Comparison of ENCODE assay signal across 26 cellular contexts in the genomic region with DNA sequence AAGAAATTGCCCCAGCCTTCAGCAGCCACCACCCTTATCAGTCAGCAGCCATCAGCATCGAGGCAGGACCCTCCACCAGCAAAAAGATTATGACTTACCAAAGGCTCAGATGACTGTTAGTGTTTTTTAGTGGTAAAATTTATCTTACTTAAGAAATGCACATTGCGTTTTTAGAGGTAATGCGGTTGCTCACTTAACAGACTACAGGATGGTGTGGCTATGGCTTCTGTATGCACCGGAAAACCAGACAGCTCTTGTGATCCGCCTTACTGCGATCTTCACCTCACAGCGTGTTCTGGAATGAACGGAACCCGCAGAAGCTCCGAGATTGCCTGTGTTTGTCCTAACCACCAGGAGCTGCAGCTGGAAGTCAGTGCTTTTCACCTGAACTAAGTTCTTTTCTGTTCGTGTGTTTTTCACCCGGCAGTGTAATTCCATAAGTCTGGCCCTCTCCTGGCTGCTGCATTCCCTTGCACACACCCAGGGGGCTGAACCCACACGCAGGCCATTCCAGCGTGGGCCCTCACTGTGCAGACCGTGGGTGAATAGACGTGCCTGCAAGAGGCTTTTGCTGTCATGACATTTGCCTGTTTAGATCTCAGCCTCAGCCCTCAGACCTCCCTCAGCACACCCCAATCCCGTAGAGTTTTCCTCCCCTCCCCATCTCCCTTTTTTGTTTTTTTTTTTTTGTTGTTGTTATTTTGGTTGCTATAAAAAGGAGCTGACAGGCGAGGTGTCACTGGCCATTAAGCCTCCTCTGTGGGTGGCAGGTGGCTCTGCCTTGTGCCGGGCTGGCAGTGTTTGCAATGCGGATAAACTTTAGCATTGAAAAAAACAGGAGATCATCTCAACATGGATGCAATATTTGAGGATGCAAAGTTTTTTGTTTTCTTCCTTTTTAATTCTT. TPM values are rescaled to one million over a fixed set of nuclear protein-coding genes. Genes with fewer than 3 reads are reported as not detected.
A peak's percentile ranks its signal among the peaks of the same experiment; 100 is the strongest.
DNase-seq lines count a peak whose midpoint lies in the region; ATAC-seq and TF ChIP-seq lines count a peak whose summit lies in the region.
"Had no signal": no experiment of that assay in that cellular context is flagged by ENCODE, and none has a peak within 500 bp of the region (broad histone marks: within the 10 kb centered on the region; RNA-seq: fewer than 3 reads in every experiment).

No MANE protein-coding gene starts in this region.

- H3K9me3 ChIP-seq in BLaER1 treated with 17β-estradiol and CSF1 and Interleukin-3, amounts not matched to agents 10 nM and 100 nM (replicated peaks in 1 of 11): no peaks in the 10 kb centered on the region
- H3K9me3 ChIP-seq in H9 (ENCODE audit: control insufficient read depth, low read depth, low read length): no peaks in the 10 kb centered on the region
- H3K9me3 ChIP-seq: breast epithelium, thoracic aorta had no signal

- H3K27me3 Mint-ChIP-seq in H9 (ENCODE audit: low read depth) (no peaks in the 10 kb centered on the region), MCF 10A (ENCODE audit: insufficient read depth, unreplicated experiment) (no peaks in the 10 kb centered on the region)
- H3K27me3 Mint-ChIP-seq: activated CD4-positive, alpha-beta T cell treated with anti-CD3 and anti-CD28 coated beads, Interleukin-2, amount 10 ng/mL, durations not matched to agents 24 days and 14 days; dendritic cell treated with granulocyte-macrophage colony-stimulating factor and Interleukin-4, amounts not matched to agents 40 ng/mL and 50 ng/mL, for 4 days; naive thymus-derived CD8-positive, alpha-beta T cell had no signal

- no CpG with 5 or more reads among the region's 20 CpGs for WGBS in H9 (ENCODE audit: extremely low coverage, insufficient read length, low lambda C conversion rate)

- H3K18ac ChIP-seq in H9 (ENCODE audit: insufficient read length, low read depth, low read length): no peak overlapping the region

- H3K9ac ChIP-seq in BLaER1 treated with 17β-estradiol and CSF1 and Interleukin-3, amounts not matched to agents 10 nM and 100 nM: no peak overlapping the region; a peak in 1 of 22 replicates
- no peak overlapping the region for H3K9ac ChIP-seq in H9 (ENCODE audit: extremely low read depth, insufficient read length, low read length)

- no peak overlapping the region for H2BK120ac ChIP-seq in H9 (ENCODE audit: low read depth, low read length, poor library complexity, severe bottlenecking)

- no peak overlapping the region for H3K14ac ChIP-seq in H9 (ENCODE audit: insufficient read depth, low read length)

- peaks cover 87 to 97% (median 94%) of the 10 kb centered on the region in 11 experiments for H3K36me3 ChIP-seq in BLaER1 treated with 17β-estradiol and CSF1 and Interleukin-3, amounts not matched to agents 10 nM and 100 nM

- H2BK12ac ChIP-seq in H9 (ENCODE audit: insufficient read length, low read depth, low read length): no peak overlapping the region

- H2BK5ac ChIP-seq in H9 (ENCODE audit: insufficient read length, low read length): no peak overlapping the region

- H3K27ac Mint-ChIP-seq in H9: peak overlapping the region in 2 of 3 experiments; percentile 8 to 54; a peak in 3 of 7 replicates
- no peak overlapping the region for H3K27ac Mint-ChIP-seq in MCF 10A (ENCODE audit: low read depth, unreplicated experiment)
- H3K27ac Mint-ChIP-seq: activated CD4-positive, alpha-beta T cell treated with anti-CD3 and anti-CD28 coated beads, Interleukin-2, amount 10 ng/mL, durations not matched to agents 24 days and 14 days; dendritic cell treated with granulocyte-macrophage colony-stimulating factor and Interleukin-4, amounts not matched to agents 40 ng/mL and 50 ng/mL, for 4 days had no signal

- DNase-seq in H9 (no peak), amniotic epithelial cell (ENCODE audit: low read depth) (peak; percentile 59), mesenteric fat pad (ENCODE audit: low spot score) (peak; percentile 49), globus pallidus (ENCODE audit: low spot score) (no peak), MCF 10A (ENCODE audit: unreplicated experiment) (no peak)
- DNase-seq: activated CD4-positive, alpha-beta T cell treated with anti-CD3 and anti-CD28 coated beads, Interleukin-2, amount 10 ng/mL, durations not matched to agents 24 days and 14 days; activated gamma-delta T cell treated with Interleukin-2 at 50 U/mL for 16 hours; activated T-cell treated with anti-CD3 and anti-CD28 coated beads for 4 hours; COR-L47; DND-41; foreskin fibroblast; H7; hypothalamus; Kasumi-1; kidney; mesenchymal stem cell; naive thymus-derived CD8-positive, alpha-beta T cell; NCI-H1105 treated with DMSO at 0.1 percent for 48 hours; NCI-H524; SHP77 treated with DMSO at 0.1 percent for 48 hours had no signal

- POLR2A ChIA-PET in MCF 10A (lab: Yijun Ruan, JAX): no interaction called here

- H3K4ac ChIP-seq in H9 (ENCODE audit: low read depth, low read length): no peak overlapping the region

- H3K56ac ChIP-seq in H9 (ENCODE audit: insufficient read length, low read depth, low read length): no peak overlapping the region

- no peak overlapping the region for H3K27ac ChIP-seq in BLaER1 treated with 17β-estradiol and CSF1 and Interleukin-3, amounts not matched to agents 10 nM and 100 nM
- no peak overlapping the region for H3K27ac ChIP-seq in H9 (ENCODE audit: insufficient read length, low read depth, low read length)
- H3K27ac ChIP-seq: breast epithelium, thoracic aorta had no signal

- no peaks in the 10 kb centered on the region for H3K27me3 ChIP-seq in BLaER1 treated with 17β-estradiol and CSF1 and Interleukin-3, amounts not matched to agents 10 nM and 100 nM
- no peaks in the 10 kb centered on the region for H3K27me3 ChIP-seq in H9 (ENCODE audit: insufficient read depth, low read length)
- H3K27me3 ChIP-seq: breast epithelium had no signal

- no peak overlapping the region for H2AK5ac ChIP-seq in H9 (ENCODE audit: insufficient read length, low read length)

- H4K91ac ChIP-seq in H9 (ENCODE audit: insufficient read length, low read depth, low read length): no peak overlapping the region

- peaks cover 0 to 5% of the 10 kb centered on the region in 2 experiments; a peak in 2 of 5 replicates for H3K9me3 Mint-ChIP-seq in H9
- no peaks in the 10 kb centered on the region for H3K9me3 Mint-ChIP-seq in MCF 10A (ENCODE audit: unreplicated experiment)
- H3K9me3 Mint-ChIP-seq: activated CD4-positive, alpha-beta T cell treated with anti-CD3 and anti-CD28 coated beads, Interleukin-2, amount 10 ng/mL, durations not matched to agents 24 days and 14 days; dendritic cell treated with granulocyte-macrophage colony-stimulating factor and Interleukin-4, amounts not matched to agents 40 ng/mL and 50 ng/mL, for 4 days had no signal

- no peak for ATAC-seq in HG03108 (IDR thresholded peaks at IDR 0.05; ENCODE audit: unreplicated experiment)
- no peak for ATAC-seq in GM19351 (IDR thresholded peaks at IDR 0.05; ENCODE audit: unreplicated experiment)
- ATAC-seq: naive thymus-derived CD8-positive, alpha-beta T cell had no signal

- no peak overlapping the region for H2AFZ ChIP-seq in H9 (ENCODE audit: low read length)

- intact Hi-C loops in MCF 10A (cut with micrococcal nuclease): no loop called here

- no peak overlapping the region for H2BK15ac ChIP-seq in H9 (ENCODE audit: low read depth, low read length)

- H4K20me1 ChIP-seq in BLaER1 treated with 17β-estradiol and CSF1 and Interleukin-3, amounts not matched to agents 10 nM and 100 nM: peaks cover 94 to 100% (median 97%) of the 10 kb centered on the region in 11 experiments
- H4K20me1 ChIP-seq in H9 (ENCODE audit: control insufficient read depth, insufficient read depth, insufficient read length): no peaks in the 10 kb centered on the region

- H2BK20ac ChIP-seq in H9 (ENCODE audit: low read depth, low read length, poor library complexity, severe bottlenecking): no peak overlapping the region

- CTCF ChIA-PET in MCF 10A (lab: Yijun Ruan, JAX): interaction anchor here (0.6 kb wide), 1 partner anchor 17 kb away, joined by 3 read pairs; no protein-coding TSS in a partner anchor

- TF ChIP-seq CTCF in H9 (conservative IDR thresholded peaks at IDR 0.05): no peak
- TF ChIP-seq CTCF in MCF 10A (IDR thresholded peaks at IDR 0.05; ENCODE audit: unreplicated experiment): no peak

- no peaks in the 10 kb centered on the region for H3K79me2 ChIP-seq in H9 (ENCODE audit: insufficient read depth, low read length)

- no peaks in the 10 kb centered on the region for H3K79me1 ChIP-seq in H9 (ENCODE audit: insufficient read depth, low read depth, low read length, poor library complexity, severe bottlenecking)

- no peak overlapping the region for H4K5ac ChIP-seq in H9 (ENCODE audit: insufficient read length, low read depth, low read length)

- H3K4me3 Mint-ChIP-seq in H9 (no peak overlapping the region), MCF 10A (ENCODE audit: unreplicated experiment) (no peak overlapping the region)
- H3K4me3 Mint-ChIP-seq: activated CD4-positive, alpha-beta T cell treated with anti-CD3 and anti-CD28 coated beads, Interleukin-2, amount 10 ng/mL, durations not matched to agents 24 days and 14 days; dendritic cell treated with granulocyte-macrophage colony-stimulating factor and Interleukin-4, amounts not matched to agents 40 ng/mL and 50 ng/mL, for 4 days; naive thymus-derived CD8-positive, alpha-beta T cell had no signal

- H3K36me3 Mint-ChIP-seq in H9 (ENCODE audit: insufficient read depth in 1 of 3, low read depth in 3 of 3): peaks cover 13 to 51% (median 47%) of the 10 kb centered on the region in 3 experiments; a peak in 6 of 7 replicates
- peaks cover 84% of the 10 kb centered on the region for H3K36me3 Mint-ChIP-seq in MCF 10A (ENCODE audit: insufficient read depth, unreplicated experiment)

- H3K4me1 Mint-ChIP-seq in H9 (peaks cover 23 to 33% of the 10 kb centered on the region in 2 experiments), MCF 10A (ENCODE audit: insufficient read depth, unreplicated experiment) (peaks cover 13% of the 10 kb centered on the region)

- no peak overlapping the region for H3K23ac ChIP-seq in H9 (ENCODE audit: insufficient read length, low read depth, low read length)

- H3K4me1 ChIP-seq in BLaER1 treated with 17β-estradiol and CSF1 and Interleukin-3, amounts not matched to agents 10 nM and 100 nM: peaks cover 21 to 83% (median 72%) of the 10 kb centered on the region in 10 experiments
- peaks cover 4% of the 10 kb centered on the region; the same call in 1 of the 2 replicates for H3K4me1 ChIP-seq in H9 (ENCODE audit: insufficient read depth, low read length)
- H3K4me1 ChIP-seq: breast epithelium had no signal

- H3K4me2 ChIP-seq in BLaER1 treated with 17β-estradiol and CSF1 and Interleukin-3, amounts not matched to agents 10 nM and 100 nM: peak overlapping the region in 7 of 11 experiments; percentile 3 to 82 (median 62); a peak in 10 of 22 replicates
- no peak overlapping the region for H3K4me2 ChIP-seq in H9 (ENCODE audit: insufficient read depth, insufficient read length, low read length)

- H4K8ac ChIP-seq in H9 (replicated peaks; ENCODE audit: insufficient read length, low read depth, low read length): no peak overlapping the region

- H3K23me2 ChIP-seq in H9 (ENCODE audit: insufficient read length, low read depth, low read length, poor library complexity, severe bottlenecking): no peaks in the 10 kb centered on the region

- no TSS peak for BruUV-seq in MCF 10A (replicated peaks; lab: Mats Ljungman, UMichigan)

- H3K4me3 ChIP-seq in BLaER1 treated with 17β-estradiol and CSF1 and Interleukin-3, amounts not matched to agents 10 nM and 100 nM: no peak overlapping the region
- H3K4me3 ChIP-seq: breast epithelium, thoracic aorta had no signal

- H3T11ph ChIP-seq in H9 (ENCODE audit: low read length): no peak overlapping the region

RNA-seq across cellular contexts. Expression of a gene that starts 58.4 kb away (rescaled TPM):
- total RNA-seq in H9 (2021): 13.1 and 14.0 TPM in 2 replicates
- 17.1 TPM for total RNA-seq in mesenteric fat pad
- total RNA-seq in MCF 10A (2022): 14.2 and 18.2 TPM in 2 replicates

Comparison
In these comparisons a context has a peak if more than half of its experiments do, and no peak if none do; other contexts are left out.
1. DNase-seq: peak in amniotic epithelial cell (single experiment) and mesenteric fat pad (single experiment); none in H9 (single experiment), globus pallidus (single experiment) and MCF 10A (single experiment).